19 cellular contexts compared by ENCODE assay signal in the genomic region with DNA sequence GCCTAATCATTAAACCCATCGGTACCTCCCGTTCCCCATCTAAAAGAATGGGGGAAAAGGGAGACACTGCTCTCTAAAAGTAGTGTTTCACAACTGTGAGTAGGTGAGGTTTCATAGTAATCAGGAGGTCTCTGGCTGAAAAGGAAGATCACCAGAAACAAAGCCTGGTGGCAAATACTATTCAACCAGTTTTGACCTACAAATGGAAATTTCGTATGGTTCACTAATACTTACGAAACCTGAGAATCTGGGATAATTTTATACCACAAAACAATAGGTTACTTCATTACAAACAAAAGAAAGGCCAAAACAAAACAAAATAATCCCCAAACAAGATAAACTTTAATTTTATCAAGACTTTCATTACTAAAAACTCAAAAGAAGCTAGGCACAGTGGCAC.
"Had no signal": no experiment of that assay in that cellular context is flagged by ENCODE, and none has a peak within 500 bp of the region (broad histone marks: within the 10 kb centered on the region; RNA-seq: fewer than 3 reads in every experiment).

No MANE protein-coding gene starts in this region.

- H3K4me3 ChIP-seq: coronary artery, dorsolateral prefrontal cortex, esophagus muscularis mucosa, gastroesophageal sphincter, heart left ventricle, hepatocyte, left lung, lower lobe of right lung, mucosa of descending colon had no signal

- H3K9me3 ChIP-seq: esophagus muscularis mucosa, gastroesophageal sphincter, heart left ventricle, left lung, lower lobe of right lung, mucosa of descending colon had no signal

- H3K27ac ChIP-seq: coronary artery, esophagus muscularis mucosa, foreskin keratinocyte, gastroesophageal sphincter, heart left ventricle, hepatocyte, left lung, lower lobe of right lung had no signal

- H3K4me3 Mint-ChIP-seq: mesothelial cell of epicardium, naive B cell had no signal

- DNase-seq: dermis blood vessel endothelial cell; dorsolateral prefrontal cortex; effector CD4-positive, alpha-beta T cell; effector memory CD4-positive, alpha-beta T cell; foreskin keratinocyte; heart left ventricle; hypothalamus; left cardiac atrium; left lung; left ventricle myocardium superior; lower lobe of right lung; mesenchymal stem cell; mucosa of descending colon; naive B cell had no signal

- H3K27ac Mint-ChIP-seq: mesothelial cell of epicardium, naive B cell had no signal

- H3K36me3 Mint-ChIP-seq: mesothelial cell of epicardium, naive B cell had no signal

- ATAC-seq: foreskin keratinocyte, gastroesophageal sphincter, heart left ventricle, left cardiac atrium, left lung, left ventricle myocardium superior, lower lobe of right lung, mucosa of descending colon had no signal

- H3K4me2 ChIP-seq: hepatocyte had no signal

- H3K36me3 ChIP-seq: esophagus muscularis mucosa, heart left ventricle, left lung, lower lobe of right lung had no signal

- H3K27me3 Mint-ChIP-seq: naive B cell had no signal

- H3K4me1 Mint-ChIP-seq: naive B cell had no signal

- H2AFZ ChIP-seq: hepatocyte had no signal

- H3K9me3 Mint-ChIP-seq: mesothelial cell of epicardium, naive B cell had no signal

- H3K27me3 ChIP-seq: dorsolateral prefrontal cortex, esophagus muscularis mucosa, foreskin keratinocyte, gastroesophageal sphincter, hepatocyte had no signal

- H3K4me1 ChIP-seq: foreskin keratinocyte, lower lobe of right lung had no signal
